In the genomic region with DNA sequence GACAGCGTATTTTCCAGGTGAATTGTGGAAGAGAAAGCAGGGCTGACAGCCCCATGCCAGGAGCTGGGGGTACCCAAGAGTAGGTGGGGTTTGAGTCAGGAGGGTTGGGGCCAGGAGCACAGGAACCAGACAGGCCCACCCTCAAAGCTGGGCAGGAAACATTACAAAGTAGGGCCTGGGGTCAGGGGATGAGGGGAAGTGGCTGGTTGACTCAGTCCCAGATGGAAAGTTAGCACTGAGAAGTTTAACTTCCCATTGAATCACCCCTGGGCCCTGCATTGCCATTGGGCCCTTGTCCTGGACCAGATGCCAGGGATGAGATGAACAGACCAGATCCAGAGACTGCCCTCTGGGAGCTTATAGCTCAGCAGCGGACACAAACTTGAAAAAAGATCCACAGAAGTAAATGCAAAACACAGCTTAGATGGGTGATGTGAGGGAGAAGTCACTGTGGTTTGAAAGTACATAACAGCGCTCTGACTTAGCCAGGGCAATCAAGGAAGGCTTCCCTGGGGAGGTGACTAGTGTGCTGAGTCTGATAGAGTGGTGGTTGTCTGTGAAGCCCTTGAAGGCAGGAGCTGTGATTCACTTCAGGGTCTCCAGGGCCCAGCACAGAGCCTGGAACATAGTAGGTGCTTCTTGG, we compare ENCODE assay signal across 8 cellular contexts. TPM values are rescaled to one million over a fixed set of nuclear protein-coding genes. Genes with fewer than 3 reads are reported as not detected.
DNase-seq lines count a peak whose midpoint lies in the region; ATAC-seq and TF ChIP-seq lines count a peak whose summit lies in the region.

No MANE protein-coding gene starts in this region.

- no peaks in the 10 kb centered on the region for H3K79me2 ChIP-seq in DOHH2 (ENCODE audit: control insufficient read depth, low read length)

- H3K9me2 ChIP-seq in DOHH2 (replicated peaks; ENCODE audit: control insufficient read depth, low read length): no peaks in the 10 kb centered on the region

- peak; percentile 25 for TF ChIP-seq POLR2A in erythroblast (IDR thresholded peaks at IDR 0.05; ENCODE audit: low read length)

- TF ChIP-seq CTCF in DOHH2 (IDR thresholded peaks at IDR 0.05; ENCODE audit: low read depth, low read length, poor library complexity, severe bottlenecking) (no peak), Panc1 (IDR thresholded peaks at IDR 0.05) (no peak), retinal pigment epithelial cell (conservative IDR thresholded peaks at IDR 0.05; ENCODE audit: low read depth, low read length) (no peak)

- DNase-seq in Panc1 (ENCODE audit: low read depth, low spot score) (no peak), erythroblast (lab: John Stamatoyannopoulos, UW) (no peak), retinal pigment epithelial cell (ENCODE audit: low read depth) (no peak), KG1 (lab: John Stamatoyannopoulos, UW) (no peak), NCI-H2227 treated with DMSO at 0.1 percent for 48 hours (lab: John Stamatoyannopoulos, UW) (no peak), NCI-H226 (no peak)

- POLR2A ChIA-PET in Panc1 (lab: Charles Lee): interaction anchor here (0.5 kb wide), 2 partner anchors 55 to 62 kb away, joined by 4 read pairs; no protein-coding TSS in a partner anchor

- BruUV-seq in Panc1 (replicated peaks; lab: Mats Ljungman, UMichigan): TSS peak; percentile 69

- CTCF ChIA-PET in Panc1 (lab: Charles Lee): no interaction called here

- peaks cover 9% of the 10 kb centered on the region; the same call in 1 of the 2 replicates for H4K20me1 ChIP-seq in DOHH2 (ENCODE audit: control insufficient read depth, insufficient read depth, low read depth, low read length)

- in situ Hi-C loops in Panc1 (cut with HindIII; ENCODE audit: low pct_unique_long_range_greater_than_20kb, low sequenced_read_pairs): no loop called here

- H3K9me3 ChIP-seq in DOHH2 (ENCODE audit: control insufficient read depth, insufficient read depth, low read length) (no peaks in the 10 kb centered on the region), Panc1 (ENCODE audit: control insufficient read depth, insufficient read depth, low read depth, low read length) (no peaks in the 10 kb centered on the region)

- no peak overlapping the region for H3K27ac ChIP-seq in DOHH2 (ENCODE audit: low read depth, low read length)
- no peak overlapping the region for H3K27ac ChIP-seq in Panc1 (ENCODE audit: low read length)

- peak overlapping the region; percentile 91 for H3K4me2 ChIP-seq in DOHH2 (ENCODE audit: low read length)

- intact Hi-C loops in Panc1 (cut with micrococcal nuclease; ENCODE audit: unreplicated experiment): no loop called here

- no peaks in the 10 kb centered on the region for H3K36me3 ChIP-seq in DOHH2 (ENCODE audit: control insufficient read depth, low read length)
- no peaks in the 10 kb centered on the region; the same call in 1 of the 2 replicates for H3K36me3 ChIP-seq in Panc1 (ENCODE audit: control insufficient read depth, insufficient read depth, low read length)

- peaks cover 4% of the 10 kb centered on the region; the same call in 1 of the 2 replicates for H3K27me3 ChIP-seq in DOHH2 (ENCODE audit: control insufficient read depth, low read length)
- no peaks in the 10 kb centered on the region for H3K27me3 ChIP-seq in Panc1 (ENCODE audit: control insufficient read depth, insufficient read depth, low read length)

- H3F3A ChIP-seq in DOHH2 (ENCODE audit: control insufficient read depth, insufficient read depth): peaks cover 4% of the 10 kb centered on the region; the same call in 1 of the 2 replicates

- H3K4me3 ChIP-seq in DOHH2 (ENCODE audit: low read length) (no peak overlapping the region), Panc1 (ENCODE audit: low read depth in 2 of 2, low read length in 2 of 2) (peak overlapping the region in 1 of 2 experiments; percentile 93; a peak in 2 of 4 replicates), retinal pigment epithelial cell (ENCODE audit: low read length) (peak overlapping the region; percentile 85)

- peaks cover 35% of the 10 kb centered on the region for H3K4me1 ChIP-seq in DOHH2 (ENCODE audit: control insufficient read depth, low read length)
- H3K4me1 ChIP-seq in Panc1 (ENCODE audit: control insufficient read depth, insufficient read depth, low read length): no peaks in the 10 kb centered on the region; the same call in 1 of the 2 replicates

- ATAC-seq in Panc1: no peak
- ATAC-seq in GM18858 (IDR thresholded peaks at IDR 0.05; ENCODE audit: unreplicated experiment): no peak

RNA-seq across cellular contexts. Expression of a gene that starts 2.2 kb away (rescaled TPM):
- total RNA-seq in Panc1 (2021; ENCODE audit: unreplicated experiment): 6.4 TPM
- 11.8 TPM for polyA plus RNA-seq in Panc1 (2012; ENCODE audit: insufficient read length)

RNA-seq across cellular contexts. Expression of a gene that starts 22.3 kb away (rescaled TPM):
- total RNA-seq in Panc1 (2021; ENCODE audit: unreplicated experiment): 16.2 TPM
- polyA plus RNA-seq in Panc1 (2012; ENCODE audit: insufficient read length): 17.7 TPM
